In genomic region chr7:128888039-128888755, GRCh38 we compare ENCODE assay signal across 18 cellular contexts. TPM values are rescaled to one million over a fixed set of nuclear protein-coding genes. Genes with fewer than 3 reads are reported as not detected.
A peak's percentile ranks its signal among the peaks of the same experiment; 100 is the strongest.
DNase-seq lines count a peak whose midpoint lies in the region; ATAC-seq, FAIRE-seq and TF ChIP-seq lines count a peak whose summit lies in the region.
"Had no signal": no experiment of that assay in that cellular context is flagged by ENCODE, and none has a peak within 500 bp of the region (broad histone marks: within the 10 kb centered on the region; RNA-seq: fewer than 3 reads in every experiment).

No MANE protein-coding gene starts in this region.

- H3K4me3 ChIP-seq in HUES6 (ENCODE audit: low read depth, low read length) (no peak overlapping the region), HepG2 (replicated peaks in 1 of 3; ENCODE audit: insufficient read depth in 1 of 3, low read depth in 2 of 3, low read length in 3 of 3) (no peak overlapping the region), upper lobe of right lung (no peak overlapping the region), Karpas-422 (ENCODE audit: low read length) (no peak overlapping the region)
- H3K4me3 ChIP-seq: SJSA1 had no signal

- H3K9me2 ChIP-seq in Karpas-422 (replicated peaks; ENCODE audit: insufficient read depth, low read length), result no peaks in the 10 kb centered on the region

- H3K36me3 ChIP-seq in HUES6 (ENCODE audit: control insufficient read depth, insufficient read depth, low read length) (0 out of 2 replicates have a peak, but pooled peaks cover 3% of the 10 kb centered on the region), HepG2 (replicated peaks in 1 of 2; ENCODE audit: control insufficient read depth in 1 of 2, insufficient read depth in 2 of 2, low read length in 2 of 2) (no peaks in the 10 kb centered on the region), upper lobe of right lung (no peaks in the 10 kb centered on the region), Karpas-422 (ENCODE audit: insufficient read depth, low read length) (no peaks in the 10 kb centered on the region)
- H3K36me3 ChIP-seq: SJSA1 had no signal

- H3K4me2 ChIP-seq in HepG2 (ENCODE audit: low read depth, low read length), result no peak overlapping the region
- H3K4me2 ChIP-seq in Karpas-422 (ENCODE audit: low read depth, low read length, poor library complexity, severe bottlenecking), result no peak overlapping the region

- FAIRE-seq in HepG2 (lab: Jason Lieb, UNC), result peak; percentile 60

- H3K9me3 ChIP-seq in HUES6 (ENCODE audit: control insufficient read depth, insufficient read depth, low read depth, low read length) (no peaks in the 10 kb centered on the region), HepG2 (ENCODE audit: low read length) (no peaks in the 10 kb centered on the region), upper lobe of right lung (no peaks in the 10 kb centered on the region), Karpas-422 (ENCODE audit: low read length) (no peaks in the 10 kb centered on the region)
- H3K9me3 ChIP-seq: SJSA1 had no signal

- no peak for TF ChIP-seq POLR2A in HepG2 (IDR thresholded peaks at IDR 0.05; ENCODE audit: insufficient read depth in 1 of 2, low read depth in 2 of 2, low read length in 2 of 2)

- H3K4me1 ChIP-seq in HUES6 (ENCODE audit: control insufficient read depth, insufficient read depth, low read length) (peaks cover 33% of the 10 kb centered on the region), HepG2 (ENCODE audit: insufficient read depth, low read length) (peaks cover 38% of the 10 kb centered on the region), upper lobe of right lung (no peaks in the 10 kb centered on the region), Karpas-422 (ENCODE audit: low read length) (peaks cover 7% of the 10 kb centered on the region)
- H3K4me1 ChIP-seq: SJSA1 had no signal

- no peak for TF ChIP-seq CTCF in RWPE1 (conservative IDR thresholded peaks at IDR 0.05; ENCODE audit: low read depth)
- no peak for TF ChIP-seq CTCF in HepG2 (CRISPR knock-in tag; IDR thresholded peaks at IDR 0.05)
- TF ChIP-seq CTCF in upper lobe of right lung (IDR thresholded peaks at IDR 0.05), result no peak

- H4K20me1 ChIP-seq in HepG2 (ENCODE audit: insufficient read depth, low read length) (no peaks in the 10 kb centered on the region), Karpas-422 (ENCODE audit: insufficient read depth, low read depth, low read length) (no peaks in the 10 kb centered on the region)

- no peak overlapping the region for H2AFZ ChIP-seq in HepG2 (ENCODE audit: low read length)
- no peak overlapping the region for H2AFZ ChIP-seq in Karpas-422 (ENCODE audit: low read length)

- 19% methylated on average over 7 of the region's 7 CpGs for WGBS in HepG2 (ENCODE audit: low lambda C conversion rate)

- POLR2A ChIA-PET in RWPE1 (lab: Yijun Ruan, JAX; ENCODE audit: low non-redundant PET), result no interaction called here
- POLR2A ChIA-PET in HepG2 (lab: Yijun Ruan, JAX), result no interaction called here

- CTCF ChIA-PET in RWPE1 (lab: Yijun Ruan, JAX), result no interaction called here
- CTCF ChIA-PET in HepG2 (lab: Yijun Ruan, JAX; ENCODE audit: low intra/inter-chr PET ratio, low total read pairs), result no interaction called here

- in situ Hi-C loops in HepG2 (cut with HindIII; ENCODE audit: extremely low pct_ligation_motif_present, low pct_unique_long_range_greater_than_20kb), result loop anchor here (25.0 kb wide), 1 partner anchor 451 kb away; no protein-coding TSS in a partner anchor

- no peak for ATAC-seq in HepG2
- ATAC-seq in upper lobe of right lung, result no peak

- H3K27ac ChIP-seq in HUES6 (ENCODE audit: low read depth, low read length) (no peak overlapping the region), RWPE1 (peak overlapping the region; percentile 64), HepG2 (ENCODE audit: extremely low read length, insufficient read depth, low read length) (no peak overlapping the region), upper lobe of right lung (no peak overlapping the region), Karpas-422 (ENCODE audit: low read length) (no peak overlapping the region)
- H3K27ac ChIP-seq: HL-60, SJSA1 had no signal

- H3K9ac ChIP-seq in HUES6 (ENCODE audit: low read length) (peak overlapping the region; percentile 14), HepG2 (ENCODE audit: insufficient read depth, low read depth, low read length) (no peak overlapping the region), Karpas-422 (ENCODE audit: low read length) (no peak overlapping the region)

- TF ChIP-seq EP300 in HepG2 (IDR thresholded peaks at IDR 0.05; ENCODE audit: low read depth in 2 of 2, low read length in 2 of 2), result no peak
- no peak for TF ChIP-seq EP300 in HepG2 (CRISPR knock-in tag; IDR thresholded peaks at IDR 0.05; ENCODE audit: borderline replicate concordance)

- no peak for TF ChIP-seq RAD21 in HepG2 (CRISPR knock-in tag; IDR thresholded peaks at IDR 0.05)

- H3K27me3 ChIP-seq in HUES6 (ENCODE audit: control insufficient read depth, insufficient read depth, low read length), result no peaks in the 10 kb centered on the region; the same call in 1 of the 2 replicates
- peaks cover 0 to 26% of the 10 kb centered on the region in 2 experiments; a peak in 3 of 5 replicates for H3K27me3 ChIP-seq in HepG2 (ENCODE audit: control insufficient read depth in 1 of 2, insufficient read depth in 2 of 2, low read length in 2 of 2)
- H3K27me3 ChIP-seq in upper lobe of right lung, result peaks cover 14% of the 10 kb centered on the region
- no peaks in the 10 kb centered on the region for H3K27me3 ChIP-seq in Karpas-422 (ENCODE audit: low read length)
- H3K27me3 ChIP-seq: SJSA1 had no signal

- intact Hi-C loops in HepG2 (cut with micrococcal nuclease; ENCODE audit: unreplicated experiment), result no loop called here
- intact Hi-C loops in upper lobe of right lung (cut with DNase I), result no loop called here

- BruUV-seq in HepG2 (replicated peaks; lab: Mats Ljungman, UMichigan), result no TSS peak

- H3K79me2 ChIP-seq in HepG2 (ENCODE audit: insufficient read depth, low read length) (no peaks in the 10 kb centered on the region), Karpas-422 (ENCODE audit: low read length) (no peaks in the 10 kb centered on the region)

- no peak for DNase-seq in RWPE1 (ENCODE audit: low spot score)
- DNase-seq in HepG2 (ENCODE audit: low spot score), result no peak
- peak; percentile 17 for DNase-seq in upper lobe of right lung
- no peak for DNase-seq in DMS 273 (lab: John Stamatoyannopoulos, UW; ENCODE audit: unreplicated experiment)
- no peak for DNase-seq in NCI-H1417 (lab: John Stamatoyannopoulos, UW)
- DNase-seq in Karpas-422, result no peak
- DNase-seq: C1 segment of cervical spinal cord, H9, NCI-H187, NCI-H2107, NCI-H510A treated with DMSO at 0.1 percent for 48 hours, NCI-H774, OCI-M1, RPMI8226 had no signal

RNA-seq across cellular contexts. Expression of gene KCP, which starts 22.3 kb away (rescaled TPM):
- total RNA-seq in HepG2 (2016; rRNA removed; fragmentation: Illumina TruSeq; extraction: Trizol), result 0.22 and 1.0 TPM in 2 replicates
- 0.26 and 0.51 TPM in 2 replicates for total RNA-seq in HepG2 (2016; cell fraction: cytosol; rRNA removed; fragmentation: Illumina TruSeq; extraction: Trizol; ENCODE audit: low read depth)
- 0.37 and 1.2 TPM in 2 replicates for total RNA-seq in HepG2 (2016; cell fraction: insoluble cytoplasmic fraction; rRNA removed; fragmentation: Illumina TruSeq; extraction: Trizol)
- 0.28 and 0.48 TPM in 2 replicates for total RNA-seq in HepG2 (2016; cell fraction: membrane; rRNA removed; fragmentation: Illumina TruSeq; extraction: Trizol)
- 1.3 and 2.0 TPM in 2 replicates for total RNA-seq in HepG2 (2016; cell fraction: nucleus; rRNA removed; fragmentation: Illumina TruSeq; extraction: Trizol)
- polyA plus RNA-seq in HepG2 (2011; rRNA removed), result 0.37 and 0.46 TPM in 2 replicates
- 0.12 and 0.31 TPM in 2 replicates for polyA plus RNA-seq in HepG2 (2011; cell fraction: cytosol; rRNA removed)
- 6.6 and 8.0 TPM in 2 replicates for polyA plus RNA-seq in HepG2 (2011; cell fraction: nucleus; rRNA removed)
- polyA plus RNA-seq in HepG2 (2012), result 0.28 TPM in 2 replicates
- 0.09 and 0.12 TPM in 2 replicates for polyA plus RNA-seq in HepG2 (2016; cell fraction: cytosol; fragmentation: Illumina TruSeq; extraction: Trizol; ENCODE audit: low read depth)
- 0.17 and 0.24 TPM in 2 replicates for polyA plus RNA-seq in HepG2 (2016; cell fraction: insoluble cytoplasmic fraction; fragmentation: Illumina TruSeq; extraction: Trizol; ENCODE audit: low read depth)
- polyA plus RNA-seq in HepG2 (2016; cell fraction: membrane; fragmentation: Illumina TruSeq; extraction: Trizol; ENCODE audit: low read depth), result 0.20 and 0.23 TPM in 2 replicates
- polyA plus RNA-seq in HepG2 (2016; cell fraction: nucleus; fragmentation: Illumina TruSeq; extraction: Trizol; ENCODE audit: insufficient read depth, low read depth), result 2.1 and 3.1 TPM in 2 replicates
- polyA minus RNA-seq in HepG2 (2011; rRNA and poly(A)+ RNA removed; ENCODE audit: low replicate concordance), result 0.07 and 0.58 TPM in 2 replicates
- polyA minus RNA-seq in HepG2 (2011; cell fraction: cytosol; rRNA and poly(A)+ RNA removed), result not detected in 2 replicates
- 1.1 and 1.4 TPM in 2 replicates for polyA minus RNA-seq in HepG2 (2011; cell fraction: nucleus; rRNA and poly(A)+ RNA removed)
- total RNA-seq in upper lobe of right lung, result 1.3 TPM
- 1.6 and 11.7 TPM in 2 replicates for total RNA-seq in Karpas-422 (2014; rRNA removed; shearing (Covaris generic); ENCODE audit: low replicate concordance)
- total RNA-seq: SJSA1 had no signal
- polyA plus RNA-seq: CD8-positive, alpha-beta memory T cell had no signal

RNA-seq across cellular contexts. Expression of gene ATP6V1F, which starts 25.5 kb away (rescaled TPM):
- total RNA-seq in HepG2 (2016; rRNA removed; fragmentation: Illumina TruSeq; extraction: Trizol) (87.2 and 107 TPM in 2 replicates), upper lobe of right lung (180 TPM)
- 91.7 and 127 TPM in 2 replicates for total RNA-seq in HepG2 (2016; cell fraction: cytosol; rRNA removed; fragmentation: Illumina TruSeq; extraction: Trizol; ENCODE audit: low read depth)
- total RNA-seq in HepG2 (2016; cell fraction: insoluble cytoplasmic fraction; rRNA removed; fragmentation: Illumina TruSeq; extraction: Trizol), result 86.6 and 128 TPM in 2 replicates
- 87.9 and 101 TPM in 2 replicates for total RNA-seq in HepG2 (2016; cell fraction: membrane; rRNA removed; fragmentation: Illumina TruSeq; extraction: Trizol)
- 29.8 and 31.5 TPM in 2 replicates for total RNA-seq in HepG2 (2016; cell fraction: nucleus; rRNA removed; fragmentation: Illumina TruSeq; extraction: Trizol)
- polyA plus RNA-seq in HepG2 (2011; rRNA removed), result 132 and 144 TPM in 2 replicates
- 149 and 216 TPM in 2 replicates for polyA plus RNA-seq in HepG2 (2011; cell fraction: cytosol; rRNA removed)
- 54.3 and 63.6 TPM in 2 replicates for polyA plus RNA-seq in HepG2 (2011; cell fraction: nucleus; rRNA removed)
- polyA plus RNA-seq in HepG2 (2012), result 127 and 131 TPM in 2 replicates
- polyA plus RNA-seq in HepG2 (2016; cell fraction: cytosol; fragmentation: Illumina TruSeq; extraction: Trizol; ENCODE audit: low read depth), result 134 and 154 TPM in 2 replicates
- 186 and 188 TPM in 2 replicates for polyA plus RNA-seq in HepG2 (2016; cell fraction: insoluble cytoplasmic fraction; fragmentation: Illumina TruSeq; extraction: Trizol; ENCODE audit: low read depth)
- polyA plus RNA-seq in HepG2 (2016; cell fraction: membrane; fragmentation: Illumina TruSeq; extraction: Trizol; ENCODE audit: low read depth), result 130 and 137 TPM in 2 replicates
- 74.2 and 75.8 TPM in 2 replicates for polyA plus RNA-seq in HepG2 (2016; cell fraction: nucleus; fragmentation: Illumina TruSeq; extraction: Trizol; ENCODE audit: insufficient read depth, low read depth)
- 39.4 and 64.2 TPM in 2 replicates for polyA minus RNA-seq in HepG2 (2011; rRNA and poly(A)+ RNA removed; ENCODE audit: low replicate concordance)
- polyA minus RNA-seq in HepG2 (2011; cell fraction: cytosol; rRNA and poly(A)+ RNA removed), result 18.0 and 20.1 TPM in 2 replicates
- 9.9 and 10.6 TPM in 2 replicates for polyA minus RNA-seq in HepG2 (2011; cell fraction: nucleus; rRNA and poly(A)+ RNA removed)
- 184 and 208 TPM in 2 replicates for total RNA-seq in Karpas-422 (2014; rRNA removed; shearing (Covaris generic); ENCODE audit: low replicate concordance)

RNA-seq across cellular contexts. Expression of gene IRF5, which starts 49.5 kb away (rescaled TPM):
- total RNA-seq in HepG2 (2016; rRNA removed; fragmentation: Illumina TruSeq; extraction: Trizol) (2.0 and 2.9 TPM in 2 replicates), upper lobe of right lung (29.4 TPM)
- total RNA-seq in HepG2 (2016; cell fraction: cytosol; rRNA removed; fragmentation: Illumina TruSeq; extraction: Trizol; ENCODE audit: low read depth), result 1.1 and 1.9 TPM in 2 replicates
- total RNA-seq in HepG2 (2016; cell fraction: insoluble cytoplasmic fraction; rRNA removed; fragmentation: Illumina TruSeq; extraction: Trizol), result 1.9 and 3.1 TPM in 2 replicates
- total RNA-seq in HepG2 (2016; cell fraction: membrane; rRNA removed; fragmentation: Illumina TruSeq; extraction: Trizol), result 2.0 and 3.2 TPM in 2 replicates
- total RNA-seq in HepG2 (2016; cell fraction: nucleus; rRNA removed; fragmentation: Illumina TruSeq; extraction: Trizol), result 2.9 and 3.4 TPM in 2 replicates
- polyA plus RNA-seq in HepG2 (2011; rRNA removed), result 2.0 and 2.4 TPM in 2 replicates
- polyA plus RNA-seq in HepG2 (2011; cell fraction: cytosol; rRNA removed), result 1.2 and 1.5 TPM in 2 replicates
- 9.9 and 12.9 TPM in 2 replicates for polyA plus RNA-seq in HepG2 (2011; cell fraction: nucleus; rRNA removed)
- 0.66 and 0.88 TPM in 2 replicates for polyA plus RNA-seq in HepG2 (2012)
- polyA plus RNA-seq in HepG2 (2016; cell fraction: cytosol; fragmentation: Illumina TruSeq; extraction: Trizol; ENCODE audit: low read depth), result 1.1 TPM in 2 replicates
- 2.0 and 3.3 TPM in 2 replicates for polyA plus RNA-seq in HepG2 (2016; cell fraction: insoluble cytoplasmic fraction; fragmentation: Illumina TruSeq; extraction: Trizol; ENCODE audit: low read depth)
- polyA plus RNA-seq in HepG2 (2016; cell fraction: membrane; fragmentation: Illumina TruSeq; extraction: Trizol; ENCODE audit: low read depth), result 1.5 and 2.4 TPM in 2 replicates
- polyA plus RNA-seq in HepG2 (2016; cell fraction: nucleus; fragmentation: Illumina TruSeq; extraction: Trizol; ENCODE audit: insufficient read depth, low read depth), result 9.3 and 11.8 TPM in 2 replicates
- 0.61 and 1.8 TPM in 2 replicates for polyA minus RNA-seq in HepG2 (2011; rRNA and poly(A)+ RNA removed; ENCODE audit: low replicate concordance)
- polyA minus RNA-seq in HepG2 (2011; cell fraction: cytosol; rRNA and poly(A)+ RNA removed), result 0.79 and 1.8 TPM in 2 replicates
- polyA minus RNA-seq in HepG2 (2011; cell fraction: nucleus; rRNA and poly(A)+ RNA removed), result 0.52 and 1.1 TPM in 2 replicates
- 7.8 and 11.5 TPM in 2 replicates for total RNA-seq in Karpas-422 (2014; rRNA removed; shearing (Covaris generic); ENCODE audit: low replicate concordance)

RNA-seq across cellular contexts. Expression of gene FLNC, which starts 58.0 kb away (rescaled TPM):
- 0.01 and 0.02 TPM in 2 replicates for total RNA-seq in HepG2 (2016; rRNA removed; fragmentation: Illumina TruSeq; extraction: Trizol)
- not detected in 2 replicates for total RNA-seq in HepG2 (2016; cell fraction: cytosol; rRNA removed; fragmentation: Illumina TruSeq; extraction: Trizol; ENCODE audit: low read depth)
- under 0.01 TPM in 1 of 2 replicates, not detected in the other for total RNA-seq in HepG2 (2016; cell fraction: insoluble cytoplasmic fraction; rRNA removed; fragmentation: Illumina TruSeq; extraction: Trizol)
- total RNA-seq in HepG2 (2016; cell fraction: membrane; rRNA removed; fragmentation: Illumina TruSeq; extraction: Trizol), result not detected in 2 replicates
- 0.06 TPM in 1 of 2 replicates, not detected in the other for total RNA-seq in HepG2 (2016; cell fraction: nucleus; rRNA removed; fragmentation: Illumina TruSeq; extraction: Trizol)
- 0.01 TPM in 1 of 2 replicates, not detected in the other for polyA plus RNA-seq in HepG2 (2011; rRNA removed)
- polyA plus RNA-seq in HepG2 (2011; cell fraction: cytosol; rRNA removed), result 0.01 TPM in 2 replicates
- polyA plus RNA-seq in HepG2 (2011; cell fraction: nucleus; rRNA removed), result 0.02 and 0.05 TPM in 2 replicates
- 0.01 TPM in 1 of 2 replicates, not detected in the other for polyA plus RNA-seq in HepG2 (2012)
- not detected in 2 replicates for polyA plus RNA-seq in HepG2 (2016; cell fraction: cytosol; fragmentation: Illumina TruSeq; extraction: Trizol; ENCODE audit: low read depth)
- polyA plus RNA-seq in HepG2 (2016; cell fraction: insoluble cytoplasmic fraction; fragmentation: Illumina TruSeq; extraction: Trizol; ENCODE audit: low read depth), result not detected in 2 replicates
- not detected in 2 replicates for polyA plus RNA-seq in HepG2 (2016; cell fraction: membrane; fragmentation: Illumina TruSeq; extraction: Trizol; ENCODE audit: low read depth)
- not detected in 2 replicates for polyA plus RNA-seq in HepG2 (2016; cell fraction: nucleus; fragmentation: Illumina TruSeq; extraction: Trizol; ENCODE audit: insufficient read depth, low read depth)
- 0.16 and 0.19 TPM in 2 replicates for polyA minus RNA-seq in HepG2 (2011; rRNA and poly(A)+ RNA removed; ENCODE audit: low replicate concordance)
- 0.09 and 0.10 TPM in 2 replicates for polyA minus RNA-seq in HepG2 (2011; cell fraction: cytosol; rRNA and poly(A)+ RNA removed)
- under 0.01 TPM in 1 of 2 replicates, not detected in the other for polyA minus RNA-seq in HepG2 (2011; cell fraction: nucleus; rRNA and poly(A)+ RNA removed)
- 7.7 TPM for total RNA-seq in upper lobe of right lung
- total RNA-seq in Karpas-422 (2014; rRNA removed; shearing (Covaris generic); ENCODE audit: low replicate concordance), result not detected in 2 replicates
- total RNA-seq: CD8-positive, alpha-beta memory T cell had no signal
- polyA plus RNA-seq: CD8-positive, alpha-beta memory T cell had no signal
